22 cellular contexts compared by ENCODE assay signal in the genomic region with DNA sequence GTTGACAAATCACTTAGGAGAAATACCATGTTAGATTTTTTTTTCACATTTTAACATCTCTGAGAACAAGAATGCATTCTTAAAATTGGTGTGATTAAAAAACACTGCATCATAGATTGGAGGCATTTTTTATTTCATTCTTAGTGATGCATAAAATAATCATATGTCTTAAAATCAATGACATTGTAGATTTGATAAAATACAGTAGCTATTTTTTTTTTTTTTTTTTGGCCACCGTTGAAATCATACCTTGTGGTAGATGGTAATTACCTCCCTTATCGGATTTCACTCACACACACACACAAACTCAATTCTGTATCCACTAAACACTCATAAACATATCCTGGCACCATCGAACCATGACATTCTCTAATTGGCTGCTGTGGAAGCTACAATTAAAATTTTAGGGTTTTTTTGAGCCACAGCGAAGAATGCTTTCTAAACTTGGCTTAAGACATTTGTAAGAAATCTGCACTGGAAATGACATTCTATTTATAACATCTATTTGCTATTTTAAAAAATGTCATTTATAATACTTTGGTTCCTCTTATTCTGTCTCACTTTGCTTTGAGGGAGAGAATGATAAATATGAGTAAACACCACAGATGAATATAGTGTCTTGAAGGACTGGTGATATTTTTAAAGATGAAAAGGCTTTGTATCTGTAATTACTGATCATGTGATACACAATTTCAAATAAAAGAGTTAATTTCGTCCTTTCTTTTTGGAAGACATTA.
DNase-seq lines count a peak whose midpoint lies in the region; ATAC-seq, FAIRE-seq and TF ChIP-seq lines count a peak whose summit lies in the region.
"Had no signal": no experiment of that assay in that cellular context is flagged by ENCODE, and none has a peak within 500 bp of the region (broad histone marks: within the 10 kb centered on the region; RNA-seq: fewer than 3 reads in every experiment).

No MANE protein-coding gene starts in this region.

- H3K79me2 ChIP-seq in GM12878 (ENCODE audit: control insufficient read depth, insufficient read depth, low read length) = no peaks in the 10 kb centered on the region

- 2% methylated on average over 5 of the region's 5 CpGs for WGBS in GM12878 (ENCODE audit: insufficient coverage, insufficient replicate concordance, low lambda C conversion rate, missing lambda C conversion rate)

- H3K9ac ChIP-seq in GM12878 (ENCODE audit: control insufficient read depth, insufficient read depth, low read length) = no peak overlapping the region

- BruUV-seq in GM12878 (replicated peaks; lab: Mats Ljungman, UMichigan) (no TSS peak), MCF 10A (replicated peaks; lab: Mats Ljungman, UMichigan) (no TSS peak)

- no peak overlapping the region for H3K27ac ChIP-seq in GM12878 (ENCODE audit: control insufficient read depth, insufficient read depth)
- H3K27ac ChIP-seq: psoas muscle, RWPE1, testis had no signal

- POLR2A ChIA-PET in GM12878 (lab: Charles Lee) = interaction anchor here (0.6 kb wide), 2 partner anchors 109 to 283 kb away, joined by 3 to 4 read pairs; no protein-coding TSS in a partner anchor
- POLR2A ChIA-PET in naive thymus-derived CD8-positive, alpha-beta T cell (lab: Charles Lee) = no interaction called here
- POLR2A ChIA-PET in MCF 10A (lab: Yijun Ruan, JAX) = no interaction called here

- H3K36me3 ChIP-seq in GM12878 (ENCODE audit: control insufficient read depth in 2 of 2, insufficient read depth in 2 of 2, low read length in 1 of 2) = no peaks in the 10 kb centered on the region

- H2AFZ ChIP-seq in GM12878 (ENCODE audit: control insufficient read depth, low read depth, low read length) = no peak overlapping the region

- no peaks in the 10 kb centered on the region for H3K4me1 ChIP-seq in GM12878 (ENCODE audit: control insufficient read depth, insufficient read depth, low read length)
- H3K4me1 ChIP-seq: psoas muscle, testis had no signal

- no peak for FAIRE-seq in GM12878 (lab: Jason Lieb, UNC)
- FAIRE-seq: TTC549 had no signal

- no peaks in the 10 kb centered on the region for H4K20me1 ChIP-seq in GM12878 (ENCODE audit: control insufficient read depth, insufficient read depth)

- CTCF ChIA-PET in GM12878 (lab: Yijun Ruan, JAX) (no interaction called here), MCF 10A (lab: Yijun Ruan, JAX) (no interaction called here)

- no peaks in the 10 kb centered on the region for H3K9me3 ChIP-seq in GM12878 (replicated peaks; ENCODE audit: control insufficient read depth, insufficient read depth, low read length)
- H3K9me3 ChIP-seq: Caco-2, psoas muscle, testis had no signal

- TF ChIP-seq EP300 in GM12878 (IDR thresholded peaks at IDR 0.05; ENCODE audit: borderline replicate concordance in 1 of 2, control insufficient read depth in 1 of 2, low read depth in 2 of 2, low read length in 2 of 2) = no peak

- DNase-seq in GM12865 (ENCODE audit: low read depth) (peak; percentile 18), NCI-H2081 treated with DMSO at 0.1 percent for 48 hours (lab: John Stamatoyannopoulos, UW) (peak; percentile 63), GM12878 (ENCODE audit: low read depth, low spot score) (peak; percentile 35), MCF 10A (ENCODE audit: unreplicated experiment) (no peak)
- no peak for DNase-seq in naive thymus-derived CD8-positive, alpha-beta T cell
- DNase-seq in activated CD4-positive, alpha-beta T cell treated with anti-CD3 and anti-CD28 coated beads, Interleukin-2, amount 50 U/mL, for 48 hours = no peak
- DNase-seq: activated CD4-positive, alpha-beta T cell treated with anti-CD3 and anti-CD28 coated beads for 48 hours; activated CD8-positive, alpha-beta memory T cell treated with anti-CD3 and anti-CD28 coated beads, Interleukin-2, amount 50 U/mL, for 48 hours; activated gamma-delta T cell treated with Interleukin-2 at 50 U/mL for 16 hours; Caco-2; central memory CD4-positive, alpha-beta T cell; effector CD4-positive, alpha-beta T cell; GOT3; left cardiac atrium; psoas muscle; testis had no signal

- no peak overlapping the region for H3K4me2 ChIP-seq in GM12878 (ENCODE audit: control insufficient read depth, insufficient read depth)

- no peak for TF ChIP-seq POLR2A in GM12878 (IDR thresholded peaks at IDR 0.05; ENCODE audit: low read depth, low read length)

- H3K9me3 Mint-ChIP-seq in naive thymus-derived CD8-positive, alpha-beta T cell = no peaks in the 10 kb centered on the region
- H3K9me3 Mint-ChIP-seq in MCF 10A (ENCODE audit: unreplicated experiment) = no peaks in the 10 kb centered on the region
- H3K9me3 Mint-ChIP-seq: mesothelial cell of epicardium had no signal

- H3K4me1 Mint-ChIP-seq in naive thymus-derived CD8-positive, alpha-beta T cell = no peaks in the 10 kb centered on the region
- H3K4me1 Mint-ChIP-seq in MCF 10A (ENCODE audit: insufficient read depth, unreplicated experiment) = no peaks in the 10 kb centered on the region

- no peaks in the 10 kb centered on the region for H3K27me3 ChIP-seq in GM12878 (replicated peaks in 1 of 2; ENCODE audit: control insufficient read depth in 2 of 2, insufficient read depth in 2 of 2, low read length in 1 of 2)
- H3K27me3 ChIP-seq: testis had no signal

- ATAC-seq in HG02884 (IDR thresholded peaks at IDR 0.05; ENCODE audit: unreplicated experiment) (peak; percentile 57), GM12878 (peak; percentile 76), HG03342 (IDR thresholded peaks at IDR 0.05; ENCODE audit: unreplicated experiment) (no peak)
- no peak for ATAC-seq in naive thymus-derived CD8-positive, alpha-beta T cell
- ATAC-seq: esophagus mucosa, left cardiac atrium, psoas muscle had no signal

- H3K4me3 ChIP-seq in GM12865 (ENCODE audit: low read depth, low read length) (no peak overlapping the region), GM12878 (no peak overlapping the region)
- H3K4me3 ChIP-seq: psoas muscle, testis had no signal

- H3K27ac Mint-ChIP-seq in naive thymus-derived CD8-positive, alpha-beta T cell = no peak overlapping the region
- H3K27ac Mint-ChIP-seq in MCF 10A (ENCODE audit: low read depth, unreplicated experiment) = no peak overlapping the region
- H3K27ac Mint-ChIP-seq: mesothelial cell of epicardium had no signal

- H3K4me3 Mint-ChIP-seq in naive thymus-derived CD8-positive, alpha-beta T cell = no peak overlapping the region
- H3K4me3 Mint-ChIP-seq in MCF 10A (ENCODE audit: unreplicated experiment) = no peak overlapping the region
- H3K4me3 Mint-ChIP-seq: mesothelial cell of epicardium had no signal

- no peaks in the 10 kb centered on the region for H3K27me3 Mint-ChIP-seq in naive thymus-derived CD8-positive, alpha-beta T cell
- no peaks in the 10 kb centered on the region for H3K27me3 Mint-ChIP-seq in MCF 10A (ENCODE audit: insufficient read depth, unreplicated experiment)

- RAD21 ChIA-PET in GM12878 (lab: Charles Lee; ENCODE audit: unreplicated experiment) = no interaction called here

- intact Hi-C loops in GM12878 (cut with micrococcal nuclease; ENCODE audit: unreplicated experiment) (no loop called here), MCF 10A (cut with micrococcal nuclease) (no loop called here)

- no peak for TF ChIP-seq CTCF in GM12865 (IDR thresholded peaks at IDR 0.05; ENCODE audit: insufficient read depth, low read depth, low read length, missing control alignments)
- TF ChIP-seq CTCF in GM12878 (IDR thresholded peaks at IDR 0.05 in 2 of 3, conservative IDR thresholded peaks at IDR 0.05 in 1 of 3; ENCODE audit: control insufficient read depth in 2 of 3, extremely low read depth in 1 of 3, insufficient read depth in 1 of 3, low read depth in 3 of 3, low read length in 3 of 3) = no peak
- TF ChIP-seq CTCF in MCF 10A (IDR thresholded peaks at IDR 0.05; ENCODE audit: unreplicated experiment) = no peak

- no peaks in the 10 kb centered on the region for H3K36me3 Mint-ChIP-seq in naive thymus-derived CD8-positive, alpha-beta T cell
- no peaks in the 10 kb centered on the region for H3K36me3 Mint-ChIP-seq in MCF 10A (ENCODE audit: insufficient read depth, unreplicated experiment)
- H3K36me3 Mint-ChIP-seq: mesothelial cell of epicardium had no signal

- SMC1A ChIA-PET in GM12878 (lab: Charles Lee; ENCODE audit: uncharacterized antibody, unreplicated experiment) = no interaction called here

- in situ Hi-C loops in GM12878 (cut with MboI) = no loop called here

- TF ChIP-seq RAD21 in GM12878 (IDR thresholded peaks at IDR 0.05; ENCODE audit: insufficient read depth, low read depth, low read length) = no peak

TF ChIP-seq in GM12878, 131 proteins besides CTCF, POLR2A, EP300 and RAD21 (continues in another document):
- TF ChIP-seq, protein P1, sequence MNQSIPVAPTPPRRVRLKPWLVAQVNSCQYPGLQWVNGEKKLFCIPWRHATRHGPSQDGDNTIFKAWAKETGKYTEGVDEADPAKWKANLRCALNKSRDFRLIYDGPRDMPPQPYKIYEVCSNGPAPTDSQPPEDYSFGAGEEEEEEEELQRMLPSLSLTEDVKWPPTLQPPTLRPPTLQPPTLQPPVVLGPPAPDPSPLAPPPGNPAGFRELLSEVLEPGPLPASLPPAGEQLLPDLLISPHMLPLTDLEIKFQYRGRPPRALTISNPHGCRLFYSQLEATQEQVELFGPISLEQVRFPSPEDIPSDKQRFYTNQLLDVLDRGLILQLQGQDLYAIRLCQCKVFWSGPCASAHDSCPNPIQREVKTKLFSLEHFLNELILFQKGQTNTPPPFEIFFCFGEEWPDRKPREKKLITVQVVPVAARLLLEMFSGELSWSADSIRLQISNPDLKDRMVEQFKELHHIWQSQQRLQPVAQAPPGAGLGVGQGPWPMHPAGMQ (IDR thresholded peaks at IDR 0.05; ENCODE audit: borderline replicate concordance) = no peak
- TF ChIP-seq EZH2 (IDR thresholded peaks at IDR 0.05; ENCODE audit: borderline replicate concordance, control insufficient read depth, low read depth, low read length) (no peak), KAT2A (conservative IDR thresholded peaks at IDR 0.05; ENCODE audit: control insufficient read depth, low read depth, low read length) (no peak)

Comparison
In these comparisons a context has a peak if more than half of its experiments do, and no peak if none do; other contexts are left out.
1. DNase-seq: peak in GM12865 (single experiment), NCI-H2081 treated with DMSO at 0.1 percent for 48 hours (single experiment) and GM12878 (single experiment); none in naive thymus-derived CD8-positive, alpha-beta T cell (0 of 10), activated CD4-positive, alpha-beta T cell treated with anti-CD3 and anti-CD28 coated beads, Interleukin-2, amount 50 U/mL, for 48 hours (0 of 2) and MCF 10A (single experiment).
2. ATAC-seq: peak in HG02884 (single experiment) and GM12878 (single experiment); none in naive thymus-derived CD8-positive, alpha-beta T cell (0 of 2) and HG03342 (single experiment).